ENCODE assay signal across 17 cellular contexts in genomic region chr15:98807262-98807661, GRCh38.
DNase-seq lines count a peak whose midpoint lies in the region; ATAC-seq, FAIRE-seq and TF ChIP-seq lines count a peak whose summit lies in the region.
"Had no signal": no experiment of that assay in that cellular context is flagged by ENCODE, and none has a peak within 500 bp of the region (broad histone marks: within the 10 kb centered on the region; RNA-seq: fewer than 3 reads in every experiment).

No MANE protein-coding gene starts in this region.

- TF ChIP-seq RAD21 in K562 (CRISPR knock-in tag; conservative IDR thresholded peaks at IDR 0.05 in 1 of 2, IDR thresholded peaks at IDR 0.05 in 1 of 2): no peak

- no peak overlapping the region for H3K9ac ChIP-seq in K562 (ENCODE audit: insufficient read depth in 1 of 2, low read depth in 2 of 2, low read length in 2 of 2)

- POLR2A ChIA-PET in A673 (lab: Charles Lee; ENCODE audit: low non-redundant PET): no interaction called here
- POLR2A ChIA-PET in K562 (lab: Yijun Ruan, JAX): no interaction called here

- H3K27me3 ChIP-seq in A673 (replicated peaks; ENCODE audit: insufficient read depth, low read depth, low read length, poor library complexity) (no peaks in the 10 kb centered on the region), K562 (ENCODE audit: control insufficient read depth in 2 of 2, insufficient read depth in 2 of 2, low read length in 2 of 2) (peaks cover 2 to 7% of the 10 kb centered on the region in 2 experiments; a peak in 2 of 5 replicates), right cardiac atrium (ENCODE audit: control insufficient read depth, insufficient read depth) (no peaks in the 10 kb centered on the region)
- H3K27me3 ChIP-seq: esophagus squamous epithelium, uterus had no signal

- 0% methylated on average over 4 of the region's 4 CpGs for WGBS in K562 (ENCODE audit: insufficient coverage, low coverage, missing lambda C conversion rate)
- WGBS in right cardiac atrium: 30% methylated on average over 4 of the region's 4 CpGs

- in situ Hi-C loops in K562 (cut with MboI): no loop called here

- intact Hi-C loops in A673 (cut with micrococcal nuclease; ENCODE audit: unreplicated experiment): no loop called here
- intact Hi-C loops in K562 (cut with micrococcal nuclease): no loop called here
- intact Hi-C loops in right cardiac atrium (cut with DNase I): no loop called here

- H3K4me1 ChIP-seq in A673 (ENCODE audit: insufficient read depth, low read length, poor library complexity, severe bottlenecking) (peaks cover 41% of the 10 kb centered on the region), K562 (replicated peaks in 1 of 2; ENCODE audit: control insufficient read depth in 2 of 2, insufficient read depth in 2 of 2, low read length in 2 of 2) (no peaks in the 10 kb centered on the region), right cardiac atrium (ENCODE audit: control insufficient read depth, insufficient read depth, low read length) (peaks cover 10% of the 10 kb centered on the region)

- no peak overlapping the region for H3K4me2 ChIP-seq in K562 (ENCODE audit: insufficient read depth, low read length)

- no peak overlapping the region for H3K4me3 ChIP-seq in A673 (ENCODE audit: low read depth, low read length, poor library complexity, severe bottlenecking)
- no peak overlapping the region for H3K4me3 ChIP-seq in K562
- no peak overlapping the region for H3K4me3 ChIP-seq in right cardiac atrium (ENCODE audit: low read length)
- H3K4me3 ChIP-seq: esophagus squamous epithelium, uterus had no signal

- no peak for TF ChIP-seq POLR2A in K562 (conservative IDR thresholded peaks at IDR 0.05)

- no peak for TF ChIP-seq EP300 in K562 (IDR thresholded peaks at IDR 0.05; ENCODE audit: low read length)

- TF ChIP-seq CTCF in A673 (conservative IDR thresholded peaks at IDR 0.05; ENCODE audit: low read depth, low read length): no peak
- TF ChIP-seq CTCF in K562 (IDR thresholded peaks at IDR 0.05 in 2 of 3, conservative IDR thresholded peaks at IDR 0.05 in 1 of 3; ENCODE audit: insufficient read depth in 2 of 3, low read depth in 1 of 3, low read length in 3 of 3): no peak

- H3K79me2 ChIP-seq in K562 (ENCODE audit: control insufficient read depth, insufficient read depth, low read length): no peaks in the 10 kb centered on the region

- no peak for FAIRE-seq in K562 (lab: Jason Lieb, UNC)
- FAIRE-seq: G401.6 had no signal

- CTCF ChIA-PET in A673 (lab: Charles Lee) (interaction anchor here (1.2 kb wide), 1 partner anchor 44 kb away, joined by 3 read pairs; no protein-coding TSS in a partner anchor), K562 (lab: Yijun Ruan, JAX; ENCODE audit: low intra/inter-chr PET ratio) (no interaction called here)

- DNase-seq in A673 (ENCODE audit: low spot score) (peak; percentile 28), HCEC 1CT (peak; percentile 61), K562 (ENCODE audit: extremely low read depth in 1 of 4, low spot score in 3 of 4) (no peak), right cardiac atrium (no peak), middle frontal gyrus (ENCODE audit: extremely low spot score, low spot score) (no peak), hippocampal formation (lab: John Stamatoyannopoulos, UW) (no peak)
- DNase-seq: activated T-cell treated with anti-CD3 and anti-CD28 coated beads, Interleukin-2, amount 50 U/mL, for 72 hours; cerebellar nuclear complex; esophagus squamous epithelium; MM.1S; NCI-H524; SHP77 treated with DMSO at 0.1 percent for 48 hours; uterus had no signal

- peaks cover 10% of the 10 kb centered on the region; the same call in 1 of the 2 replicates for H4K20me1 ChIP-seq in K562 (replicated peaks; ENCODE audit: control insufficient read depth, insufficient read depth, low read length)

- H3K9me1 ChIP-seq in K562 (ENCODE audit: control insufficient read depth, insufficient read depth, low read length): no peaks in the 10 kb centered on the region

- no peaks in the 10 kb centered on the region for H3K9me3 ChIP-seq in A673 (ENCODE audit: low read depth, low read length, poor library complexity, severe bottlenecking)
- H3K9me3 ChIP-seq in K562 (replicated peaks; ENCODE audit: control insufficient read depth, insufficient read depth, low read depth, low read length): no peaks in the 10 kb centered on the region
- H3K9me3 ChIP-seq in right cardiac atrium (ENCODE audit: control insufficient read depth, low read length): no peaks in the 10 kb centered on the region
- H3K9me3 ChIP-seq: esophagus squamous epithelium, uterus had no signal

- H3K27ac ChIP-seq in A673 (ENCODE audit: low read depth, low read length, poor library complexity, severe bottlenecking): peak overlapping the region; percentile 5
- no peak overlapping the region for H3K27ac ChIP-seq in K562 (ENCODE audit: extremely low read depth, low read depth, low read length)
- peak overlapping the region; percentile 48 for H3K27ac ChIP-seq in right cardiac atrium (ENCODE audit: low read length)
- H3K27ac ChIP-seq: esophagus squamous epithelium, uterus had no signal

- no peak overlapping the region for H2AFZ ChIP-seq in K562 (ENCODE audit: low read depth, low read length)

- no peaks in the 10 kb centered on the region for H3K36me3 ChIP-seq in A673 (ENCODE audit: insufficient read depth, low read length, poor library complexity, severe bottlenecking)
- no peaks in the 10 kb centered on the region for H3K36me3 ChIP-seq in K562 (ENCODE audit: control insufficient read depth, insufficient read depth, low read length)
- H3K36me3 ChIP-seq: esophagus squamous epithelium, uterus had no signal

- no TSS peak for BruUV-seq in A673 (replicated peaks; lab: Mats Ljungman, UMichigan)
- BruUV-seq in K562 (replicated peaks; lab: Mats Ljungman, UMichigan): no TSS peak

- ATAC-seq in K562 (no peak), right cardiac atrium (peak in 1 of 2 donors; percentile 14), GM19467 (IDR thresholded peaks at IDR 0.05; ENCODE audit: unreplicated experiment) (no peak), GM21737 (IDR thresholded peaks at IDR 0.05; ENCODE audit: unreplicated experiment) (no peak)
- ATAC-seq: activated T-cell treated with anti-CD3 and anti-CD28 coated beads, Interleukin-2, amount 50 U/mL, for 72 hours; natural killer cell treated with Interleukin-12 subunit alpha and Interleukin-12 subunit beta and Interleukin-15 and Interleukin-18, amount 100 ng/mL, for 72 hours had no signal

TF ChIP-seq in K562, 482 proteins besides CTCF, POLR2A, EP300 and RAD21 (continues in another document):
- no peak for TF ChIP-seq CBX2 (IDR thresholded peaks at IDR 0.05; ENCODE audit: insufficient read depth, low read length, poor library complexity, severe bottlenecking)
- TF ChIP-seq ZNF318 (IDR thresholded peaks at IDR 0.05; ENCODE audit: borderline replicate concordance in 1 of 2, low read depth in 1 of 2): no peak
- TF ChIP-seq CEBPB (tag; IDR thresholded peaks at IDR 0.05): peak; percentile 44; the same call in 1 of the 2 replicates
- TF ChIP-seq ZEB2 (IDR thresholded peaks at IDR 0.05): no peak
- no peak for TF ChIP-seq CEBPG (CRISPR knock-in tag; IDR thresholded peaks at IDR 0.05)
- peak; percentile 22 to 56; a peak in 3 of 4 replicates for TF ChIP-seq CEBPG (tag; conservative IDR thresholded peaks at IDR 0.05 in 1 of 2, IDR thresholded peaks at IDR 0.05 in 1 of 2)

Comparison
In these comparisons a context has a peak if more than half of its experiments do, and no peak if none do; other contexts are left out.
1. DNase-seq: peak in A673 (single experiment) and HCEC 1CT (single experiment); none in K562 (0 of 4), right cardiac atrium (0 of 3), middle frontal gyrus (single experiment) and hippocampal formation (0 of 2).